Comparison of ENCODE assay signal across 26 cellular contexts in the genomic region with DNA sequence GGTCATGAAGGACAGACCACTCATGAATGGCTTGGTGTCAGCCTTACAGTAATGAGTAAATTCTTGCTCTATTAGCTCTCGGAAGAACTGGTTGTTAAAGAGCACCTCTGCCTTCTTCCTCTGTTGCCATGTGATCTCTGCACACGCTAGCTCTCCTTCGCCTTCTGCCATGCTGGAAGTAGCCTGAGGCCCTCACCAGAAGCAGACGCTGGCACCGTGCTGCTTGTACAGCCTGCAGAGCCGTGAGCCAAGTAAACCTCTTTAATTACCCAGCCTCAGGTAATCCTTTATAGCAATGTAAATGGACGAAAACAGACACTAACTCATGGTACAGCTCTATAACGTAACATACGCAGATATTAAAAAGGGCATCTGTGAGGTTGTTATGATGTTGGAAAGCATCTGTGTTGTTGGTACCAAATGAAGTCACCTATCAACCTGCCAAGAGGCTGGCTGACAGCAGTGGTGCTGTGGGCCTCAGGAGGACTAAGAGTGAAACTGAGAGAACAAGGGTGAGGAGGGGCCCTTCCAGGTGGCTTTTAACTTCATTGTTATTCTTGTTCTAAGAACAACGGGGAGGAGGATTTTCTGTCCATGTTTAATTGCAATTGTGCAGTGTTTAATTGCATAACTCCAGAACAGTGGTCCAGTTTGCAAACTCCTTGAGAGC.
DNase-seq lines count a peak whose midpoint lies in the region; ATAC-seq and TF ChIP-seq lines count a peak whose summit lies in the region.
"Had no signal": no experiment of that assay in that cellular context is flagged by ENCODE, and none has a peak within 500 bp of the region (broad histone marks: within the 10 kb centered on the region; RNA-seq: fewer than 3 reads in every experiment).

No MANE protein-coding gene starts in this region.

- no peaks in the 10 kb centered on the region for H3K36me3 ChIP-seq in Karpas-422 (ENCODE audit: insufficient read depth, low read length)
- H3K36me3 ChIP-seq in SJCRH30: peaks cover 48% of the 10 kb centered on the region
- H3K36me3 ChIP-seq: gastrocnemius medialis had no signal

- no peak overlapping the region for H3K4me3 ChIP-seq in GM12864 (ENCODE audit: low read depth, low read length)
- no peak overlapping the region for H3K4me3 ChIP-seq in Karpas-422 (ENCODE audit: low read length)
- no peak overlapping the region for H3K4me3 ChIP-seq in SJCRH30
- H3K4me3 ChIP-seq: gastrocnemius medialis, left lung, PC-9, sigmoid colon, thoracic aorta had no signal

- no peaks in the 10 kb centered on the region for H3K27me3 ChIP-seq in Karpas-422 (ENCODE audit: low read length)
- H3K27me3 ChIP-seq in SJCRH30: no peaks in the 10 kb centered on the region
- H3K27me3 ChIP-seq: gastrocnemius medialis, left lung, sigmoid colon had no signal

- H3K27ac ChIP-seq in Karpas-422 (ENCODE audit: low read length) (peak overlapping the region; percentile 75), SJCRH30 (no peak overlapping the region)
- H3K27ac ChIP-seq: C4-2B, gastrocnemius medialis, left lung, PC-9, sigmoid colon, thoracic aorta, WERI-Rb-1 had no signal

- TF ChIP-seq CTCF in GM12864 (IDR thresholded peaks at IDR 0.05; ENCODE audit: low read depth, low read length, missing control alignments) (no peak), glutamatergic neuron (IDR thresholded peaks at IDR 0.05; ENCODE audit: partially characterized antibody, unreplicated experiment) (no peak)

- H3K4me2 ChIP-seq in Karpas-422 (ENCODE audit: low read depth, low read length, poor library complexity, severe bottlenecking): peak overlapping the region; percentile 32
- H3K4me2 ChIP-seq: PC-9 had no signal

- no peak overlapping the region for H3K9ac ChIP-seq in Karpas-422 (ENCODE audit: low read length)

- peaks cover 27% of the 10 kb centered on the region for H3K27me3 Mint-ChIP-seq in glutamatergic neuron (ENCODE audit: unreplicated experiment)
- H3K27me3 Mint-ChIP-seq: central memory CD8-positive, alpha-beta T cell; progenitor cell of endocrine pancreas had no signal

- H3K27ac Mint-ChIP-seq in glutamatergic neuron (ENCODE audit: unreplicated experiment): peak overlapping the region; percentile 67
- H3K27ac Mint-ChIP-seq: activated naive CD8-positive, alpha-beta T cell treated with anti-CD3 and anti-CD28 coated beads, Interleukin-2, amount 50 U/mL, for 24 hours; progenitor cell of endocrine pancreas had no signal

- H3K4me1 ChIP-seq in Karpas-422 (ENCODE audit: low read length) (peaks cover 54% of the 10 kb centered on the region), SJCRH30 (no peaks in the 10 kb centered on the region)
- H3K4me1 ChIP-seq: sigmoid colon had no signal

- no peak overlapping the region for H3K4me3 Mint-ChIP-seq in glutamatergic neuron (ENCODE audit: unreplicated experiment)
- H3K4me3 Mint-ChIP-seq: activated naive CD8-positive, alpha-beta T cell treated with anti-CD3 and anti-CD28 coated beads, Interleukin-2, amount 50 U/mL, for 24 hours; central memory CD8-positive, alpha-beta T cell had no signal

- H4K20me1 ChIP-seq in Karpas-422 (ENCODE audit: insufficient read depth, low read depth, low read length): no peaks in the 10 kb centered on the region

- H3K36me3 Mint-ChIP-seq in glutamatergic neuron (ENCODE audit: unreplicated experiment): peaks cover 30% of the 10 kb centered on the region

- H3K9me3 Mint-ChIP-seq in glutamatergic neuron (ENCODE audit: unreplicated experiment): peaks cover 36% of the 10 kb centered on the region
- H3K9me3 Mint-ChIP-seq: activated naive CD8-positive, alpha-beta T cell treated with anti-CD3 and anti-CD28 coated beads, Interleukin-2, amount 50 U/mL, for 24 hours; central memory CD8-positive, alpha-beta T cell had no signal

- H3K79me2 ChIP-seq in Karpas-422 (ENCODE audit: low read length): no peaks in the 10 kb centered on the region

- no peak overlapping the region for H2AFZ ChIP-seq in Karpas-422 (ENCODE audit: low read length)
- H2AFZ ChIP-seq: PC-9 had no signal

- peak; percentile 54 for ATAC-seq in GM18519 (IDR thresholded peaks at IDR 0.05; ENCODE audit: low FRiP score, unreplicated experiment)
- ATAC-seq: activated naive CD8-positive, alpha-beta T cell treated with anti-CD3 and anti-CD28 coated beads, Interleukin-2, amount 50 U/mL, for 24 hours; gastrocnemius medialis; left lung had no signal

- H3K9me2 ChIP-seq in Karpas-422 (replicated peaks; ENCODE audit: insufficient read depth, low read length): no peaks in the 10 kb centered on the region

- DNase-seq in GM12864 (ENCODE audit: low read depth): peak; percentile 24
- DNase-seq in Karpas-422: no peak
- DNase-seq in glutamatergic neuron: no peak
- DNase-seq in SJCRH30: no peak
- no peak for DNase-seq in COLO829 (ENCODE audit: low spot score)
- no peak for DNase-seq in stimulated activated CD4-positive, alpha-beta T cell treated with anti-CD3 and anti-CD28 coated beads, Interleukin-4, amount 100 ng/mL, for 24 hours
- DNase-seq: activated CD4-positive, alpha-beta T cell treated with anti-CD3 and anti-CD28 coated beads, Interleukin-2, amount 50 U/mL, for 4 hours; activated naive CD8-positive, alpha-beta T cell treated with anti-CD3 and anti-CD28 coated beads, Interleukin-2, amount 50 U/mL, for 24 hours; activated T-cell treated with anti-CD3 and anti-CD28 coated beads for 4 hours; gastrocnemius medialis; KG1; mesenchymal stem cell; NCI-H1417 treated with DMSO at 0.1 percent for 48 hours; NCI-H510A; PC-9; Right ventricle myocardium superior; sigmoid colon; stimulated activated naive CD4-positive, alpha-beta T cell treated with Interleukin-2 at 50 U/mL for 16 hours; T-helper 9 cell; WERI-Rb-1 had no signal

- H3K9me3 ChIP-seq in Karpas-422 (ENCODE audit: low read length): no peaks in the 10 kb centered on the region
- H3K9me3 ChIP-seq in SJCRH30 (replicated peaks): no peaks in the 10 kb centered on the region
- H3K9me3 ChIP-seq: gastrocnemius medialis, left lung, sigmoid colon, thoracic aorta had no signal

- peaks cover 20% of the 10 kb centered on the region for H3K4me1 Mint-ChIP-seq in glutamatergic neuron (ENCODE audit: low read depth, unreplicated experiment)
